In genomic region chr19:17655751-17656480, GRCh38 we compare ENCODE assay signal across 1 cellular context.
TF ChIP-seq lines count a peak whose summit lies in the region.

No MANE protein-coding gene starts in this region.

TF ChIP-seq in HepG2, 621 proteins besides CTCF, POLR2A, EP300 and RAD21:
- TF ChIP-seq ZNF263 (CRISPR knock-in tag; IDR thresholded peaks at IDR 0.05): peak; percentile 93
- no peak for TF ChIP-seq ZNF7 (CRISPR knock-in tag; IDR thresholded peaks at IDR 0.05)
- TF ChIP-seq, protein P1, sequence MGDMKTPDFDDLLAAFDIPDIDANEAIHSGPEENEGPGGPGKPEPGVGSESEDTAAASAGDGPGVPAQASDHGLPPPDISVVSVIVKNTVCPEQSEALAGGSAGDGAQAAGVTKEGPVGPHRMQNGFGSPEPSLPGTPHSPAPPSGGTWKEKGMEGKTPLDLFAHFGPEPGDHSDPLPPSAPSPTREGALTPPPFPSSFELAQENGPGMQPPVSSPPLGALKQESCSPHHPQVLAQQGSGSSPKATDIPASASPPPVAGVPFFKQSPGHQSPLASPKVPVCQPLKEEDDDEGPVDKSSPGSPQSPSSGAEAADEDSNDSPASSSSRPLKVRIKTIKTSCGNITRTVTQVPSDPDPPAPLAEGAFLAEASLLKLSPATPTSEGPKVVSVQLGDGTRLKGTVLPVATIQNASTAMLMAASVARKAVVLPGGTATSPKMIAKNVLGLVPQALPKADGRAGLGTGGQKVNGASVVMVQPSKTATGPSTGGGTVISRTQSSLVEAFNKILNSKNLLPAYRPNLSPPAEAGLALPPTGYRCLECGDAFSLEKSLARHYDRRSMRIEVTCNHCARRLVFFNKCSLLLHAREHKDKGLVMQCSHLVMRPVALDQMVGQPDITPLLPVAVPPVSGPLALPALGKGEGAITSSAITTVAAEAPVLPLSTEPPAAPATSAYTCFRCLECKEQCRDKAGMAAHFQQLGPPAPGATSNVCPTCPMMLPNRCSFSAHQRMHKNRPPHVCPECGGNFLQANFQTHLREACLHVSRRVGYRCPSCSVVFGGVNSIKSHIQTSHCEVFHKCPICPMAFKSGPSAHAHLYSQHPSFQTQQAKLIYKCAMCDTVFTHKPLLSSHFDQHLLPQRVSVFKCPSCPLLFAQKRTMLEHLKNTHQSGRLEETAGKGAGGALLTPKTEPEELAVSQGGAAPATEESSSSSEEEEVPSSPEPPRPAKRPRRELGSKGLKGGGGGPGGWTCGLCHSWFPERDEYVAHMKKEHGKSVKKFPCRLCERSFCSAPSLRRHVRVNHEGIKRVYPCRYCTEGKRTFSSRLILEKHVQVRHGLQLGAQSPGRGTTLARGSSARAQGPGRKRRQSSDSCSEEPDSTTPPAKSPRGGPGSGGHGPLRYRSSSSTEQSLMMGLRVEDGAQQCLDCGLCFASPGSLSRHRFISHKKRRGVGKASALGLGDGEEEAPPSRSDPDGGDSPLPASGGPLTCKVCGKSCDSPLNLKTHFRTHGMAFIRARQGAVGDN (CRISPR knock-in tag; IDR thresholded peaks at IDR 0.05): peak; percentile 52
- TF ChIP-seq HIVEP1 (CRISPR knock-in tag; IDR thresholded peaks at IDR 0.05): no peak
- 0 out of 2 replicates have a peak, but pooled peaks have one; percentile 31 for TF ChIP-seq PAXIP1 (CRISPR knock-in tag; conservative IDR thresholded peaks at IDR 0.05)
- TF ChIP-seq TFAP4 (IDR thresholded peaks at IDR 0.05; ENCODE audit: borderline replicate concordance, low read depth): peak; percentile 97
- TF ChIP-seq ZBTB43 (CRISPR knock-in tag; conservative IDR thresholded peaks at IDR 0.05): no peak
- TF ChIP-seq HNF4G (IDR thresholded peaks at IDR 0.05; ENCODE audit: borderline replicate concordance, low read depth, low read length): peak; percentile 71
- TF ChIP-seq HNF4G (CRISPR knock-in tag; IDR thresholded peaks at IDR 0.05; ENCODE audit: borderline replicate concordance, low read depth): no peak
- no peak for TF ChIP-seq SIX4 (CRISPR knock-in tag; IDR thresholded peaks at IDR 0.05)
- TF ChIP-seq ZNF230 (CRISPR knock-in tag; IDR thresholded peaks at IDR 0.05): no peak
- peak; percentile 64 for TF ChIP-seq ELF1 (CRISPR knock-in tag; IDR thresholded peaks at IDR 0.05)
- peak; percentile 84 for TF ChIP-seq HNF4A (CRISPR knock-in tag; IDR thresholded peaks at IDR 0.05)
- TF ChIP-seq, protein P2, sequence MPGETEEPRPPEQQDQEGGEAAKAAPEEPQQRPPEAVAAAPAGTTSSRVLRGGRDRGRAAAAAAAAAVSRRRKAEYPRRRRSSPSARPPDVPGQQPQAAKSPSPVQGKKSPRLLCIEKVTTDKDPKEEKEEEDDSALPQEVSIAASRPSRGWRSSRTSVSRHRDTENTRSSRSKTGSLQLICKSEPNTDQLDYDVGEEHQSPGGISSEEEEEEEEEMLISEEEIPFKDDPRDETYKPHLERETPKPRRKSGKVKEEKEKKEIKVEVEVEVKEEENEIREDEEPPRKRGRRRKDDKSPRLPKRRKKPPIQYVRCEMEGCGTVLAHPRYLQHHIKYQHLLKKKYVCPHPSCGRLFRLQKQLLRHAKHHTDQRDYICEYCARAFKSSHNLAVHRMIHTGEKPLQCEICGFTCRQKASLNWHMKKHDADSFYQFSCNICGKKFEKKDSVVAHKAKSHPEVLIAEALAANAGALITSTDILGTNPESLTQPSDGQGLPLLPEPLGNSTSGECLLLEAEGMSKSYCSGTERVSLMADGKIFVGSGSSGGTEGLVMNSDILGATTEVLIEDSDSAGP (CRISPR knock-in tag; IDR thresholded peaks at IDR 0.05; ENCODE audit: borderline replicate concordance): peak; percentile 11; the same call in 1 of the 2 replicates
- TF ChIP-seq ZBTB10 (CRISPR knock-in tag; IDR thresholded peaks at IDR 0.05; ENCODE audit: borderline replicate concordance): peak; percentile 70; the same call in 1 of the 2 replicates
- no peak for TF ChIP-seq ZNF354B (CRISPR knock-in tag; IDR thresholded peaks at IDR 0.05)
- TF ChIP-seq ZNF292 (CRISPR knock-in tag; IDR thresholded peaks at IDR 0.05; ENCODE audit: borderline replicate concordance, low read depth): peak; percentile 37; the same call in 1 of the 2 replicates
- no peak for TF ChIP-seq ZNF30 (CRISPR knock-in tag; IDR thresholded peaks at IDR 0.05)
- peak; percentile 36; the same call in 1 of the 2 replicates for TF ChIP-seq ELF3 (CRISPR knock-in tag; IDR thresholded peaks at IDR 0.05)
- no peak for TF ChIP-seq MTA3 (CRISPR knock-in tag; IDR thresholded peaks at IDR 0.05)
- 0 out of 2 replicates have a peak, but pooled peaks have one; percentile 43 for TF ChIP-seq SAP130 (CRISPR knock-in tag; IDR thresholded peaks at IDR 0.05; ENCODE audit: low read depth)
- TF ChIP-seq ZNF543 (CRISPR knock-in tag; IDR thresholded peaks at IDR 0.05): no peak
- no peak for TF ChIP-seq IRF9 (CRISPR knock-in tag; IDR thresholded peaks at IDR 0.05; ENCODE audit: borderline replicate concordance)
- TF ChIP-seq GABPB1 (CRISPR knock-in tag; IDR thresholded peaks at IDR 0.05): peak; percentile 47; the same call in 1 of the 2 replicates
- TF ChIP-seq ZNF343 (CRISPR knock-in tag; IDR thresholded peaks at IDR 0.05): 0 out of 2 replicates have a peak, but pooled peaks have one; percentile 47
- peak; percentile 34; the same call in 1 of the 2 replicates for TF ChIP-seq ETV5 (CRISPR knock-in tag; IDR thresholded peaks at IDR 0.05; ENCODE audit: borderline replicate concordance)
- TF ChIP-seq, protein P3, sequence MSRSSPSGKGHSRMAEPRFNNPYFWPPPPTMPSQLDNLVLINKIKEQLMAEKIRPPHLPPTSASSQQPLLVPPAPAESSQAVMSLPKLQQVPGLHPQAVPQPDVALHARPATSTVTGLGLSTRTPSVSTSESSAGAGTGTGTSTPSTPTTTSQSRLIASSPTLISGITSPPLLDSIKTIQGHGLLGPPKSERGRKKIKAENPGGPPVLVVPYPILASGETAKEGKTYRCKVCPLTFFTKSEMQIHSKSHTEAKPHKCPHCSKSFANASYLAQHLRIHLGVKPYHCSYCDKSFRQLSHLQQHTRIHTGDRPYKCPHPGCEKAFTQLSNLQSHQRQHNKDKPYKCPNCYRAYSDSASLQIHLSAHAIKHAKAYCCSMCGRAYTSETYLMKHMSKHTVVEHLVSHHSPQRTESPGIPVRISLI (CRISPR knock-in tag; IDR thresholded peaks at IDR 0.05; ENCODE audit: borderline replicate concordance): 0 out of 2 replicates have a peak, but pooled peaks have one; percentile 13
- no peak for TF ChIP-seq ZBTB26 (CRISPR knock-in tag; IDR thresholded peaks at IDR 0.05; ENCODE audit: borderline replicate concordance)
- TF ChIP-seq, protein P4, sequence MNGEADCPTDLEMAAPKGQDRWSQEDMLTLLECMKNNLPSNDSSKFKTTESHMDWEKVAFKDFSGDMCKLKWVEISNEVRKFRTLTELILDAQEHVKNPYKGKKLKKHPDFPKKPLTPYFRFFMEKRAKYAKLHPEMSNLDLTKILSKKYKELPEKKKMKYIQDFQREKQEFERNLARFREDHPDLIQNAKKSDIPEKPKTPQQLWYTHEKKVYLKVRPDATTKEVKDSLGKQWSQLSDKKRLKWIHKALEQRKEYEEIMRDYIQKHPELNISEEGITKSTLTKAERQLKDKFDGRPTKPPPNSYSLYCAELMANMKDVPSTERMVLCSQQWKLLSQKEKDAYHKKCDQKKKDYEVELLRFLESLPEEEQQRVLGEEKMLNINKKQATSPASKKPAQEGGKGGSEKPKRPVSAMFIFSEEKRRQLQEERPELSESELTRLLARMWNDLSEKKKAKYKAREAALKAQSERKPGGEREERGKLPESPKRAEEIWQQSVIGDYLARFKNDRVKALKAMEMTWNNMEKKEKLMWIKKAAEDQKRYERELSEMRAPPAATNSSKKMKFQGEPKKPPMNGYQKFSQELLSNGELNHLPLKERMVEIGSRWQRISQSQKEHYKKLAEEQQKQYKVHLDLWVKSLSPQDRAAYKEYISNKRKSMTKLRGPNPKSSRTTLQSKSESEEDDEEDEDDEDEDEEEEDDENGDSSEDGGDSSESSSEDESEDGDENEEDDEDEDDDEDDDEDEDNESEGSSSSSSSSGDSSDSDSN (CRISPR knock-in tag; IDR thresholded peaks at IDR 0.05): peak; percentile 44; the same call in 1 of the 2 replicates
- TF ChIP-seq MIER2 (CRISPR knock-in tag; IDR thresholded peaks at IDR 0.05): 0 out of 2 replicates have a peak, but pooled peaks have one; percentile 24
- TF ChIP-seq ZNF788 (CRISPR knock-in tag; IDR thresholded peaks at IDR 0.05; ENCODE audit: borderline replicate concordance): peak; percentile 53; the same call in 1 of the 2 replicates
- no peak for TF ChIP-seq ZNF44 (CRISPR knock-in tag; IDR thresholded peaks at IDR 0.05)
- TF ChIP-seq ZFP90 (CRISPR knock-in tag; IDR thresholded peaks at IDR 0.05; ENCODE audit: borderline replicate concordance): no peak
- no peak for TF ChIP-seq ZIK1 (CRISPR knock-in tag; IDR thresholded peaks at IDR 0.05; ENCODE audit: borderline replicate concordance, low read depth)
- peak; percentile 61; the same call in 1 of the 2 replicates for TF ChIP-seq ZMYM3 (CRISPR knock-in tag; IDR thresholded peaks at IDR 0.05)
- TF ChIP-seq BRF2 (CRISPR knock-in tag; IDR thresholded peaks at IDR 0.05): no peak
